In the genomic region with DNA sequence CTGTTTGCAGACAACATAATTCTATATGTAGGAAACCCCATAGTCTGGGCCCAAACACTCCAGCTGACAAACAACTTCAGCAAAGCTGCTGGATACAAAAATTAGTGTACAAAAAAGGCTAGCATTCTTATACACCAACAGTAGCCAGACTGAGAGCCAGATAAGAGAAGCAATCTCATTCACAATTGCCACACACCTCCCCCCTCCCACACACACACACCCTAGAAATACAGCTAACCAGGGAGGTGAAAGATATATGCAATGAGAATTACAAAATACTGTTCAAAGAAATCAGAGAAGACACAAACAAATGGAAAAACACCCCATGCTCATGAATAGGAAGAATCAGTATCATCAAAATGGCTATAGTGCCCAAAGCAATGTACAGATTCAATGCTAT, we compare ENCODE assay signal across 1 cellular context.
A peak's percentile ranks its signal among the peaks of the same experiment; 100 is the strongest.
TF ChIP-seq lines count a peak whose summit lies in the region.

No MANE protein-coding gene starts in this region.

TF ChIP-seq in K562, 482 proteins besides CTCF, POLR2A, EP300 and RAD21 (continues in another document):
- no peak for TF ChIP-seq MCM5 (IDR thresholded peaks at IDR 0.05; ENCODE audit: low read depth)
- TF ChIP-seq, protein P1, sequence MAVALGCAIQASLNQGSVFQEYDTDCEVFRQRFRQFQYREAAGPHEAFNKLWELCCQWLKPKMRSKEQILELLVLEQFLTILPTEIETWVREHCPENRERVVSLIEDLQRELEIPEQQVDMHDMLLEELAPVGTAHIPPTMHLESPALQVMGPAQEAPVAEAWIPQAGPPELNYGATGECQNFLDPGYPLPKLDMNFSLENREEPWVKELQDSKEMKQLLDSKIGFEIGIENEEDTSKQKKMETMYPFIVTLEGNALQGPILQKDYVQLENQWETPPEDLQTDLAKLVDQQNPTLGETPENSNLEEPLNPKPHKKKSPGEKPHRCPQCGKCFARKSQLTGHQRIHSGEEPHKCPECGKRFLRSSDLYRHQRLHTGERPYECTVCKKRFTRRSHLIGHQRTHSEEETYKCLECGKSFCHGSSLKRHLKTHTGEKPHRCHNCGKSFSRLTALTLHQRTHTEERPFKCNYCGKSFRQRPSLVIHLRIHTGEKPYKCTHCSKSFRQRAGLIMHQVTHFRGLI (CRISPR knock-in tag; IDR thresholded peaks at IDR 0.05): no peak
- TF ChIP-seq MTA1 (IDR thresholded peaks at IDR 0.05; ENCODE audit: borderline replicate concordance): no peak
- no peak for TF ChIP-seq PYGO2 (tag; IDR thresholded peaks at IDR 0.05)
- TF ChIP-seq SAFB (IDR thresholded peaks at IDR 0.05; ENCODE audit: borderline replicate concordance, low read depth, low read length): no peak
- TF ChIP-seq EWSR1 (IDR thresholded peaks at IDR 0.05; ENCODE audit: borderline replicate concordance, low read depth, partially characterized antibody): no peak
- TF ChIP-seq MIER1 (IDR thresholded peaks at IDR 0.05; ENCODE audit: low read depth): no peak
- TF ChIP-seq, protein P2, sequence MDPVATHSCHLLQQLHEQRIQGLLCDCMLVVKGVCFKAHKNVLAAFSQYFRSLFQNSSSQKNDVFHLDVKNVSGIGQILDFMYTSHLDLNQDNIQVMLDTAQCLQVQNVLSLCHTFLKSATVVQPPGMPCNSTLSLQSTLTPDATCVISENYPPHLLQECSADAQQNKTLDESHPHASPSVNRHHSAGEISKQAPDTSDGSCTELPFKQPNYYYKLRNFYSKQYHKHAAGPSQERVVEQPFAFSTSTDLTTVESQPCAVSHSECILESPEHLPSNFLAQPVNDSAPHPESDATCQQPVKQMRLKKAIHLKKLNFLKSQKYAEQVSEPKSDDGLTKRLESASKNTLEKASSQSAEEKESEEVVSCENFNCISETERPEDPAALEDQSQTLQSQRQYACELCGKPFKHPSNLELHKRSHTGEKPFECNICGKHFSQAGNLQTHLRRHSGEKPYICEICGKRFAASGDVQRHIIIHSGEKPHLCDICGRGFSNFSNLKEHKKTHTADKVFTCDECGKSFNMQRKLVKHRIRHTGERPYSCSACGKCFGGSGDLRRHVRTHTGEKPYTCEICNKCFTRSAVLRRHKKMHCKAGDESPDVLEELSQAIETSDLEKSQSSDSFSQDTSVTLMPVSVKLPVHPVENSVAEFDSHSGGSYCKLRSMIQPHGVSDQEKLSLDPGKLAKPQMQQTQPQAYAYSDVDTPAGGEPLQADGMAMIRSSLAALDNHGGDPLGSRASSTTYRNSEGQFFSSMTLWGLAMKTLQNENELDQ (CRISPR knock-in tag; IDR thresholded peaks at IDR 0.05; ENCODE audit: borderline replicate concordance): no peak
- TF ChIP-seq MXI1 (IDR thresholded peaks at IDR 0.05; ENCODE audit: low read depth, low read length): no peak
- no peak for TF ChIP-seq CBX3 (IDR thresholded peaks at IDR 0.05; ENCODE audit: borderline replicate concordance in 1 of 2, low read length in 2 of 2)
- TF ChIP-seq, protein P3, sequence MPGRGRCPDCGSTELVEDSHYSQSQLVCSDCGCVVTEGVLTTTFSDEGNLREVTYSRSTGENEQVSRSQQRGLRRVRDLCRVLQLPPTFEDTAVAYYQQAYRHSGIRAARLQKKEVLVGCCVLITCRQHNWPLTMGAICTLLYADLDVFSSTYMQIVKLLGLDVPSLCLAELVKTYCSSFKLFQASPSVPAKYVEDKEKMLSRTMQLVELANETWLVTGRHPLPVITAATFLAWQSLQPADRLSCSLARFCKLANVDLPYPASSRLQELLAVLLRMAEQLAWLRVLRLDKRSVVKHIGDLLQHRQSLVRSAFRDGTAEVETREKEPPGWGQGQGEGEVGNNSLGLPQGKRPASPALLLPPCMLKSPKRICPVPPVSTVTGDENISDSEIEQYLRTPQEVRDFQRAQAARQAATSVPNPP (IDR thresholded peaks at IDR 0.05; ENCODE audit: borderline replicate concordance, insufficient read depth, insufficient read length): no peak
- no peak for TF ChIP-seq TGIF2 (CRISPR knock-in tag; IDR thresholded peaks at IDR 0.05)
- TF ChIP-seq, protein P4, sequence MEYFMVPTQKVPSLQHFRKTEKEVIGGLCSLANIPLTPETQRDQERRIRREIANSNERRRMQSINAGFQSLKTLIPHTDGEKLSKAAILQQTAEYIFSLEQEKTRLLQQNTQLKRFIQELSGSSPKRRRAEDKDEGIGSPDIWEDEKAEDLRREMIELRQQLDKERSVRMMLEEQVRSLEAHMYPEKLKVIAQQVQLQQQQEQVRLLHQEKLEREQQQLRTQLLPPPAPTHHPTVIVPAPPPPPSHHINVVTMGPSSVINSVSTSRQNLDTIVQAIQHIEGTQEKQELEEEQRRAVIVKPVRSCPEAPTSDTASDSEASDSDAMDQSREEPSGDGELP (CRISPR knock-in tag; IDR thresholded peaks at IDR 0.05; ENCODE audit: borderline replicate concordance): no peak
- TF ChIP-seq, protein P5, sequence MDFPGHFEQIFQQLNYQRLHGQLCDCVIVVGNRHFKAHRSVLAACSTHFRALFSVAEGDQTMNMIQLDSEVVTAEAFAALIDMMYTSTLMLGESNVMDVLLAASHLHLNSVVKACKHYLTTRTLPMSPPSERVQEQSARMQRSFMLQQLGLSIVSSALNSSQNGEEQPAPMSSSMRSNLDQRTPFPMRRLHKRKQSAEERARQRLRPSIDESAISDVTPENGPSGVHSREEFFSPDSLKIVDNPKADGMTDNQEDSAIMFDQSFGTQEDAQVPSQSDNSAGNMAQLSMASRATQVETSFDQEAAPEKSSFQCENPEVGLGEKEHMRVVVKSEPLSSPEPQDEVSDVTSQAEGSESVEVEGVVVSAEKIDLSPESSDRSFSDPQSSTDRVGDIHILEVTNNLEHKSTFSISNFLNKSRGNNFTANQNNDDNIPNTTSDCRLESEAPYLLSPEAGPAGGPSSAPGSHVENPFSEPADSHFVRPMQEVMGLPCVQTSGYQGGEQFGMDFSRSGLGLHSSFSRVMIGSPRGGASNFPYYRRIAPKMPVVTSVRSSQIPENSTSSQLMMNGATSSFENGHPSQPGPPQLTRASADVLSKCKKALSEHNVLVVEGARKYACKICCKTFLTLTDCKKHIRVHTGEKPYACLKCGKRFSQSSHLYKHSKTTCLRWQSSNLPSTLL (IDR thresholded peaks at IDR 0.05): no peak
- TF ChIP-seq, protein P6, sequence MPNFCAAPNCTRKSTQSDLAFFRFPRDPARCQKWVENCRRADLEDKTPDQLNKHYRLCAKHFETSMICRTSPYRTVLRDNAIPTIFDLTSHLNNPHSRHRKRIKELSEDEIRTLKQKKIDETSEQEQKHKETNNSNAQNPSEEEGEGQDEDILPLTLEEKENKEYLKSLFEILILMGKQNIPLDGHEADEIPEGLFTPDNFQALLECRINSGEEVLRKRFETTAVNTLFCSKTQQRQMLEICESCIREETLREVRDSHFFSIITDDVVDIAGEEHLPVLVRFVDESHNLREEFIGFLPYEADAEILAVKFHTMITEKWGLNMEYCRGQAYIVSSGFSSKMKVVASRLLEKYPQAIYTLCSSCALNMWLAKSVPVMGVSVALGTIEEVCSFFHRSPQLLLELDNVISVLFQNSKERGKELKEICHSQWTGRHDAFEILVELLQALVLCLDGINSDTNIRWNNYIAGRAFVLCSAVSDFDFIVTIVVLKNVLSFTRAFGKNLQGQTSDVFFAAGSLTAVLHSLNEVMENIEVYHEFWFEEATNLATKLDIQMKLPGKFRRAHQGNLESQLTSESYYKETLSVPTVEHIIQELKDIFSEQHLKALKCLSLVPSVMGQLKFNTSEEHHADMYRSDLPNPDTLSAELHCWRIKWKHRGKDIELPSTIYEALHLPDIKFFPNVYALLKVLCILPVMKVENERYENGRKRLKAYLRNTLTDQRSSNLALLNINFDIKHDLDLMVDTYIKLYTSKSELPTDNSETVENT (CRISPR knock-in tag; IDR thresholded peaks at IDR 0.05): no peak
- peak; percentile 45; the same call in 1 of the 2 replicates for TF ChIP-seq TAL1 (IDR thresholded peaks at IDR 0.05)
- TF ChIP-seq CREM (IDR thresholded peaks at IDR 0.05; ENCODE audit: low read depth): no peak
- TF ChIP-seq MYBL2 (IDR thresholded peaks at IDR 0.05; ENCODE audit: low read depth): no peak
- no peak for TF ChIP-seq MYBL2 (CRISPR knock-in tag; IDR thresholded peaks at IDR 0.05; ENCODE audit: borderline replicate concordance)
- TF ChIP-seq GTF2F1 (IDR thresholded peaks at IDR 0.05; ENCODE audit: low read depth, low read length): no peak
- TF ChIP-seq CBFA2T2 (conservative IDR thresholded peaks at IDR 0.05): peak; percentile 56
- no peak for TF ChIP-seq C11orf30 (IDR thresholded peaks at IDR 0.05; ENCODE audit: low read depth)
- TF ChIP-seq, protein P7, sequence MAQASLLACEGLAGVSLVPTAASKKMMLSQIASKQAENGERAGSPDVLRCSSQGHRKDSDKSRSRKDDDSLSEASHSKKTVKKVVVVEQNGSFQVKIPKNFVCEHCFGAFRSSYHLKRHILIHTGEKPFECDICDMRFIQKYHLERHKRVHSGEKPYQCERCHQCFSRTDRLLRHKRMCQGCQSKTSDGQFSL (CRISPR knock-in tag; IDR thresholded peaks at IDR 0.05): no peak
- TF ChIP-seq, protein P7 (tag; IDR thresholded peaks at IDR 0.05): no peak
- no peak for TF ChIP-seq ZNF184 (CRISPR knock-in tag; IDR thresholded peaks at IDR 0.05)
- no peak for TF ChIP-seq CHD4 (IDR thresholded peaks at IDR 0.05; ENCODE audit: insufficient read depth, insufficient replicate concordance, low read depth, low read length, poor library complexity, severe bottlenecking)
- TF ChIP-seq TAF1 (IDR thresholded peaks at IDR 0.05; ENCODE audit: control insufficient read depth, extremely low read depth, insufficient read depth, low read length, severe bottlenecking): no peak
- TF ChIP-seq ZNF224 (CRISPR knock-in tag; IDR thresholded peaks at IDR 0.05): no peak
- no peak for TF ChIP-seq ZNF551 (CRISPR knock-in tag; IDR thresholded peaks at IDR 0.05)
- no peak for TF ChIP-seq NEUROD1 (IDR thresholded peaks at IDR 0.05; ENCODE audit: borderline replicate concordance, low read depth, low read length, partially characterized antibody)
- TF ChIP-seq ZBTB8A (IDR thresholded peaks at IDR 0.05; ENCODE audit: partially characterized antibody): no peak
- TF ChIP-seq ETV6 (IDR thresholded peaks at IDR 0.05; ENCODE audit: borderline replicate concordance in 1 of 2, low read depth in 2 of 2, low read length in 1 of 2): no peak
- no peak for TF ChIP-seq ETV6 (CRISPR knock-in tag; IDR thresholded peaks at IDR 0.05; ENCODE audit: borderline replicate concordance)
- TF ChIP-seq NR2F6 (CRISPR knock-in tag; IDR thresholded peaks at IDR 0.05): no peak
- 0 out of 2 replicates have a peak, but pooled peaks have one; percentile 34 for TF ChIP-seq POLR2AphosphoS5 (IDR thresholded peaks at IDR 0.05; ENCODE audit: control insufficient read depth, insufficient read depth, low read depth, low read length)
- TF ChIP-seq ATF1 (CRISPR knock-in tag; IDR thresholded peaks at IDR 0.05): no peak
- no peak for TF ChIP-seq ATF1 (tag; IDR thresholded peaks at IDR 0.05)
- no peak for TF ChIP-seq JUNB (CRISPR knock-in tag; conservative IDR thresholded peaks at IDR 0.05)
- TF ChIP-seq SREBF1 (IDR thresholded peaks at IDR 0.05; ENCODE audit: borderline replicate concordance, low read depth, low read length): no peak
- TF ChIP-seq SIN3A (IDR thresholded peaks at IDR 0.05; ENCODE audit: borderline replicate concordance in 2 of 2, control insufficient read depth in 1 of 2, low read depth in 2 of 2, low read length in 2 of 2): no peak
- no peak for TF ChIP-seq HNRNPH1 (optimal IDR thresholded peaks at IDR 0.05; ENCODE audit: low read depth, low read length)
- TF ChIP-seq ATF7 (IDR thresholded peaks at IDR 0.05): no peak
- TF ChIP-seq, protein P8, sequence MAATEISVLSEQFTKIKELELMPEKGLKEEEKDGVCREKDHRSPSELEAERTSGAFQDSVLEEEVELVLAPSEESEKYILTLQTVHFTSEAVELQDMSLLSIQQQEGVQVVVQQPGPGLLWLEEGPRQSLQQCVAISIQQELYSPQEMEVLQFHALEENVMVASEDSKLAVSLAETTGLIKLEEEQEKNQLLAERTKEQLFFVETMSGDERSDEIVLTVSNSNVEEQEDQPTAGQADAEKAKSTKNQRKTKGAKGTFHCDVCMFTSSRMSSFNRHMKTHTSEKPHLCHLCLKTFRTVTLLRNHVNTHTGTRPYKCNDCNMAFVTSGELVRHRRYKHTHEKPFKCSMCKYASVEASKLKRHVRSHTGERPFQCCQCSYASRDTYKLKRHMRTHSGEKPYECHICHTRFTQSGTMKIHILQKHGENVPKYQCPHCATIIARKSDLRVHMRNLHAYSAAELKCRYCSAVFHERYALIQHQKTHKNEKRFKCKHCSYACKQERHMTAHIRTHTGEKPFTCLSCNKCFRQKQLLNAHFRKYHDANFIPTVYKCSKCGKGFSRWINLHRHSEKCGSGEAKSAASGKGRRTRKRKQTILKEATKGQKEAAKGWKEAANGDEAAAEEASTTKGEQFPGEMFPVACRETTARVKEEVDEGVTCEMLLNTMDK (IDR thresholded peaks at IDR 0.05; ENCODE audit: borderline replicate concordance, insufficient read depth, low read depth, low read length, poor library complexity, severe bottlenecking): no peak
- TF ChIP-seq RFX7 (CRISPR knock-in tag; IDR thresholded peaks at IDR 0.05): no peak
- TF ChIP-seq, protein P9, sequence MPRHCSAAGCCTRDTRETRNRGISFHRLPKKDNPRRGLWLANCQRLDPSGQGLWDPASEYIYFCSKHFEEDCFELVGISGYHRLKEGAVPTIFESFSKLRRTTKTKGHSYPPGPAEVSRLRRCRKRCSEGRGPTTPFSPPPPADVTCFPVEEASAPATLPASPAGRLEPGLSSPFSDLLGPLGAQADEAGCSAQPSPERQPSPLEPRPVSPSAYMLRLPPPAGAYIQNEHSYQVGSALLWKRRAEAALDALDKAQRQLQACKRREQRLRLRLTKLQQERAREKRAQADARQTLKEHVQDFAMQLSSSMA (CRISPR knock-in tag; IDR thresholded peaks at IDR 0.05): no peak
- peak; percentile 74 for TF ChIP-seq CBFA2T3 (IDR thresholded peaks at IDR 0.05)
- TF ChIP-seq, protein P10, sequence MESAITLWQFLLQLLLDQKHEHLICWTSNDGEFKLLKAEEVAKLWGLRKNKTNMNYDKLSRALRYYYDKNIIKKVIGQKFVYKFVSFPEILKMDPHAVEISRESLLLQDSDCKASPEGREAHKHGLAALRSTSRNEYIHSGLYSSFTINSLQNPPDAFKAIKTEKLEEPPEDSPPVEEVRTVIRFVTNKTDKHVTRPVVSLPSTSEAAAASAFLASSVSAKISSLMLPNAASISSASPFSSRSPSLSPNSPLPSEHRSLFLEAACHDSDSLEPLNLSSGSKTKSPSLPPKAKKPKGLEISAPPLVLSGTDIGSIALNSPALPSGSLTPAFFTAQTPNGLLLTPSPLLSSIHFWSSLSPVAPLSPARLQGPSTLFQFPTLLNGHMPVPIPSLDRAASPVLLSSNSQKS (CRISPR knock-in tag; IDR thresholded peaks at IDR 0.05): no peak
- no peak for TF ChIP-seq KLF6 (CRISPR knock-in tag; IDR thresholded peaks at IDR 0.05; ENCODE audit: borderline replicate concordance)
- TF ChIP-seq, protein P11, sequence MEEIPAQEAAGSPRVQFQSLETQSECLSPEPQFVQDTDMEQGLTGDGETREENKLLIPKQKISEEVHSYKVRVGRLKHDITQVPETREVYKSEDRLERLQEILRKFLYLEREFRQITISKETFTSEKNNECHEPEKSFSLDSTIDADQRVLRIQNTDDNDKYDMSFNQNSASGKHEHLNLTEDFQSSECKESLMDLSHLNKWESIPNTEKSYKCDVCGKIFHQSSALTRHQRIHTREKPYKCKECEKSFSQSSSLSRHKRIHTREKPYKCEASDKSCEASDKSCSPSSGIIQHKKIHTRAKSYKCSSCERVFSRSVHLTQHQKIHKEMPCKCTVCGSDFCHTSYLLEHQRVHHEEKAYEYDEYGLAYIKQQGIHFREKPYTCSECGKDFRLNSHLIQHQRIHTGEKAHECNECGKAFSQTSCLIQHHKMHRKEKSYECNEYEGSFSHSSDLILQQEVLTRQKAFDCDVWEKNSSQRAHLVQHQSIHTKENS (CRISPR knock-in tag; IDR thresholded peaks at IDR 0.05): no peak
